ENCODE assay signal across 13 cellular contexts in the genomic region with DNA sequence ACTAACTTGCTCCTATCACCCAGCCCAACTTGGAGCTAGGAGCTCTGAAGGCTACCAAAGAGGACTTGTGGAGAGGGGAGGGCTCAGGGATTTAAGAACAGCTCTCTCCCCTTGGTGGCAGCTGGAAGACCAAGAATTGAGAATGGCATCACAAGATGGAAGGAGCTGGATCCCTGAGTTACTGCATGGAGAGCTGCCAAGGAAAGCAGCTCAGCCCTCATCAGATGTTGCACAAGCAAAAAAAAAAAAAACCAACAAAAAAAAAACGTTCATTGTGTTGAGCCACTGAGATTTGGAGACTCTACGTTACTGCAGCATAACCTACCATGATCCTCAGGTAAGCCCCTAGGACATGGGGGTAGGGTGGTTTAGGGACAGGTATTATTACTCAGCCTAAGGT. TPM values are rescaled to one million over a fixed set of nuclear protein-coding genes. Genes with fewer than 3 reads are reported as not detected.
DNase-seq lines count a peak whose midpoint lies in the region; ATAC-seq lines count a peak whose summit lies in the region.
"Had no signal": no experiment of that assay in that cellular context is flagged by ENCODE, and none has a peak within 500 bp of the region (broad histone marks: within the 10 kb centered on the region; RNA-seq: fewer than 3 reads in every experiment).

No MANE protein-coding gene starts in this region.

- H3K4me2 ChIP-seq in skeletal muscle satellite cell (ENCODE audit: low read length): peak overlapping the region; percentile 46

- peaks cover 41% of the 10 kb centered on the region for H3K4me1 ChIP-seq in skeletal muscle satellite cell (ENCODE audit: control insufficient read depth, insufficient read depth, low read length)
- H3K4me1 ChIP-seq: Caco-2 had no signal

- no peaks in the 10 kb centered on the region for H3K27me3 ChIP-seq in skeletal muscle satellite cell (ENCODE audit: control insufficient read depth, insufficient read depth, low read length)

- H3K4me3 ChIP-seq in skeletal muscle satellite cell (ENCODE audit: low read length): peak overlapping the region; percentile 5

- peak; percentile 64 for ATAC-seq in Right ventricle myocardium superior (ENCODE audit: poor library complexity)
- no peak for ATAC-seq in GM21529 (IDR thresholded peaks at IDR 0.05; ENCODE audit: unreplicated experiment)

- intact Hi-C loops in Right ventricle myocardium superior (cut with DNase I): no loop called here

- DNase-seq in GM03348 (ENCODE audit: low spot score) (peak; percentile 69), astrocyte of the hippocampus (ENCODE audit: low read depth, low spot score) (peak; percentile 76), Right ventricle myocardium superior (no peak), occipital lobe (lab: John Stamatoyannopoulos, UW) (no peak), superior temporal gyrus (ENCODE audit: extremely low spot score) (no peak)
- no peak for DNase-seq in central memory CD4-positive, alpha-beta T cell
- DNase-seq: activated CD4-positive, alpha-beta T cell treated with anti-CD3 and anti-CD28 coated beads for 4 hours; Caco-2; H7; head of caudate nucleus; nephron progenitor cell had no signal

- no peaks in the 10 kb centered on the region for H3K9me3 ChIP-seq in skeletal muscle satellite cell (replicated peaks; ENCODE audit: low read length)
- H3K9me3 ChIP-seq: Caco-2 had no signal

- peaks cover 48% of the 10 kb centered on the region for H3K36me3 ChIP-seq in skeletal muscle satellite cell (ENCODE audit: insufficient read depth, low read length)

- peak overlapping the region; percentile 23 for H3K9ac ChIP-seq in skeletal muscle satellite cell (ENCODE audit: low read depth, low read length)

RNA-seq across cellular contexts. Expression of a gene that starts 41.0 kb away (rescaled TPM):
- total RNA-seq in Right ventricle myocardium superior (112 TPM), occipital lobe (25.6 TPM)
- total RNA-seq in skeletal muscle satellite cell (2012; rRNA removed): 157 and 167 TPM in 2 replicates

Comparison
In these comparisons a context has a peak if more than half of its experiments do, and no peak if none do; other contexts are left out.
1. DNase-seq: peak in GM03348 (single experiment) and astrocyte of the hippocampus (single experiment); none in Right ventricle myocardium superior (single experiment), central memory CD4-positive, alpha-beta T cell (single experiment), occipital lobe (single experiment) and superior temporal gyrus (single experiment).